In the genomic region with DNA sequence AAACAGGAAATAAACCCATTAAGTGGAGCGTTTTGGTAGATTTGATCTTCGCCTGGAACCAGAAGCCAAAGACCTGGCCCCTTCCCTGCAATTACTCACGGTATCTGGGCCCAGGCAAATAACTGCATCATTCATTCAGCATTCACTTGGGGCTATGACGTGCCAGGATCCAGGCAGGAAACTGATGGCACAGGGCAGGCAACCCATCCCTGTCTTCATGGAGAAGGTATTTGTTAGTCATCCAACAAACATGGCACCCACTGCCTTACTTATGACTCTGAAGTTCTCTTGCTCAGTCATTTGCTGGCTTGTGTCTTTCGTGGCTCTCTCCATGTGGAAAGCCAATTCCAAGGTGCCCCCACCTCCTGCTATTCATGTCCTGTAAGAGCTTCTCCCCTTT, we compare ENCODE assay signal across 19 cellular contexts.
DNase-seq lines count a peak whose midpoint lies in the region; ATAC-seq and TF ChIP-seq lines count a peak whose summit lies in the region.
"Had no signal": no experiment of that assay in that cellular context is flagged by ENCODE, and none has a peak within 500 bp of the region (broad histone marks: within the 10 kb centered on the region; RNA-seq: fewer than 3 reads in every experiment).

No MANE protein-coding gene starts in this region.

- no peaks in the 10 kb centered on the region for H4K20me1 ChIP-seq in H9 (ENCODE audit: control insufficient read depth, insufficient read depth, insufficient read length)
- H4K20me1 ChIP-seq: BLaER1 had no signal

- no peak overlapping the region for H2BK5ac ChIP-seq in H9 (ENCODE audit: insufficient read length, low read length)

- H3K4ac ChIP-seq in H9 (ENCODE audit: low read depth, low read length): no peak overlapping the region

- H3K27me3 Mint-ChIP-seq in mesothelial cell of epicardium (ENCODE audit: low read depth): peaks cover 2% of the 10 kb centered on the region
- peaks cover 24% of the 10 kb centered on the region for H3K27me3 Mint-ChIP-seq in H9 (ENCODE audit: low read depth)

- no peaks in the 10 kb centered on the region for H3K79me2 ChIP-seq in H9 (ENCODE audit: insufficient read depth, low read length)

- H3K36me3 ChIP-seq in KOPT-K1 (ENCODE audit: insufficient read depth, low read length): no peaks in the 10 kb centered on the region
- H3K36me3 ChIP-seq in RWPE2 (ENCODE audit: low read depth): no peaks in the 10 kb centered on the region
- H3K36me3 ChIP-seq: BLaER1 had no signal

- H3K9ac ChIP-seq in H9 (ENCODE audit: extremely low read depth, insufficient read length, low read length): no peak overlapping the region
- H3K9ac ChIP-seq: BLaER1 had no signal

- H2BK20ac ChIP-seq in H9 (ENCODE audit: low read depth, low read length, poor library complexity, severe bottlenecking): no peak overlapping the region

- no peak overlapping the region for H2BK15ac ChIP-seq in H9 (ENCODE audit: low read depth, low read length)

- WGBS in H9 (ENCODE audit: extremely low coverage, insufficient read length, low lambda C conversion rate): no CpG with 5 or more reads among the region's 5 CpGs

- no peaks in the 10 kb centered on the region for H3K79me1 ChIP-seq in H9 (ENCODE audit: insufficient read depth, low read depth, low read length, poor library complexity, severe bottlenecking)

- no peak overlapping the region for H4K5ac ChIP-seq in H9 (ENCODE audit: insufficient read length, low read depth, low read length)

- H4K8ac ChIP-seq in H9 (replicated peaks; ENCODE audit: insufficient read length, low read depth, low read length): no peak overlapping the region

- no peak overlapping the region for H2AFZ ChIP-seq in H9 (ENCODE audit: low read length)

- no peaks in the 10 kb centered on the region for H3K36me3 Mint-ChIP-seq in mesothelial cell of epicardium
- no peaks in the 10 kb centered on the region for H3K36me3 Mint-ChIP-seq in H9 (ENCODE audit: insufficient read depth in 1 of 3, low read depth in 3 of 3)
- H3K36me3 Mint-ChIP-seq: CD8-positive, alpha-beta T cell had no signal

- H3T11ph ChIP-seq in H9 (ENCODE audit: low read length): no peak overlapping the region

- peaks cover 8% of the 10 kb centered on the region for H3K4me1 ChIP-seq in RWPE2 (ENCODE audit: insufficient read depth, poor library complexity, severe bottlenecking)
- peaks cover 3% of the 10 kb centered on the region; the same call in 1 of the 2 replicates for H3K4me1 ChIP-seq in H9 (ENCODE audit: insufficient read depth, low read length)

- no peak overlapping the region for H4K91ac ChIP-seq in H9 (ENCODE audit: insufficient read length, low read depth, low read length)

- peak overlapping the region; percentile 14 for H3K27ac ChIP-seq in KOPT-K1 (ENCODE audit: low read depth, low read length, poor library complexity, severe bottlenecking)
- no peak overlapping the region for H3K27ac ChIP-seq in RWPE2 (ENCODE audit: poor library complexity, severe bottlenecking)
- H3K27ac ChIP-seq in H9 (ENCODE audit: insufficient read length, low read depth, low read length): no peak overlapping the region
- H3K27ac ChIP-seq: A549, BLaER1 had no signal

- H3K18ac ChIP-seq in H9 (ENCODE audit: insufficient read length, low read depth, low read length): no peak overlapping the region

- H2BK12ac ChIP-seq in H9 (ENCODE audit: insufficient read length, low read depth, low read length): no peak overlapping the region

- H2AK5ac ChIP-seq in H9 (ENCODE audit: insufficient read length, low read length): no peak overlapping the region

- DNase-seq in EH (ENCODE audit: low read depth): peak; percentile 32
- peak; percentile 49 for DNase-seq in RWPE2 (ENCODE audit: low spot score)
- DNase-seq in mesothelial cell of epicardium (ENCODE audit: low spot score in 2 of 2, unreplicated experiment in 2 of 2): no peak
- no peak for DNase-seq in activated CD8-positive, alpha-beta memory T cell treated with anti-CD3 and anti-CD28 coated beads, Interleukin-2, amount 50 U/mL, for 48 hours
- no peak for DNase-seq in H9
- DNase-seq: Calu3; CD8-positive, alpha-beta T cell; HCEC 1CT; KG1; NCI-H1048; NCI-H1436; NCI-H1930; NCI-H226; NCI-H524 treated with DMSO at 0.1 percent for 48 hours; Right ventricle myocardium superior had no signal

- H3K9me3 Mint-ChIP-seq in mesothelial cell of epicardium (no peaks in the 10 kb centered on the region), H9 (no peaks in the 10 kb centered on the region)
- H3K9me3 Mint-ChIP-seq: CD8-positive, alpha-beta T cell had no signal

- no peak overlapping the region for H3K4me3 ChIP-seq in RWPE2 (ENCODE audit: severe bottlenecking)
- H3K4me3 ChIP-seq: A549, BLaER1 had no signal

- H3K23me2 ChIP-seq in H9 (ENCODE audit: insufficient read length, low read depth, low read length, poor library complexity, severe bottlenecking): no peaks in the 10 kb centered on the region

- H3K4me2 ChIP-seq in H9 (ENCODE audit: insufficient read depth, insufficient read length, low read length): no peak overlapping the region
- H3K4me2 ChIP-seq: A549, BLaER1 had no signal

- no peaks in the 10 kb centered on the region for H3K27me3 ChIP-seq in RWPE2 (ENCODE audit: insufficient read depth, poor library complexity, severe bottlenecking)
- H3K27me3 ChIP-seq in H9 (ENCODE audit: insufficient read depth, low read length): no peaks in the 10 kb centered on the region

- H2BK120ac ChIP-seq in H9 (ENCODE audit: low read depth, low read length, poor library complexity, severe bottlenecking): no peak overlapping the region

- no peak overlapping the region for H3K23ac ChIP-seq in H9 (ENCODE audit: insufficient read length, low read depth, low read length)

- no peak overlapping the region for H3K4me3 Mint-ChIP-seq in mesothelial cell of epicardium
- H3K4me3 Mint-ChIP-seq in H9: no peak overlapping the region
- H3K4me3 Mint-ChIP-seq: CD8-positive, alpha-beta T cell had no signal

- H3K27ac Mint-ChIP-seq in mesothelial cell of epicardium (peak overlapping the region; percentile 81), H9 (no peak overlapping the region)
- H3K27ac Mint-ChIP-seq: CD8-positive, alpha-beta T cell had no signal

- no peak overlapping the region for H3K56ac ChIP-seq in H9 (ENCODE audit: insufficient read length, low read depth, low read length)

- no peak overlapping the region for H3K14ac ChIP-seq in H9 (ENCODE audit: insufficient read depth, low read length)

- ATAC-seq in RWPE2 (ENCODE audit: low read depth) (no peak), GM21619 (IDR thresholded peaks at IDR 0.05; ENCODE audit: unreplicated experiment) (no peak)
- ATAC-seq: A549; CD8-positive, alpha-beta T cell had no signal

- TF ChIP-seq CTCF in RWPE2 (IDR thresholded peaks at IDR 0.05; ENCODE audit: poor library complexity, severe bottlenecking): no peak
- no peak for TF ChIP-seq CTCF in mesothelial cell of epicardium (IDR thresholded peaks at IDR 0.05; ENCODE audit: unreplicated experiment)
- TF ChIP-seq CTCF in H9 (conservative IDR thresholded peaks at IDR 0.05): no peak

- H3K9me3 ChIP-seq in KOPT-K1 (ENCODE audit: insufficient read depth, low read length, poor library complexity, severe bottlenecking): peaks cover 11% of the 10 kb centered on the region
- no peaks in the 10 kb centered on the region for H3K9me3 ChIP-seq in RWPE2 (ENCODE audit: severe bottlenecking)
- no peaks in the 10 kb centered on the region for H3K9me3 ChIP-seq in H9 (ENCODE audit: control insufficient read depth, low read depth, low read length)

- H3K4me1 Mint-ChIP-seq in mesothelial cell of epicardium: peaks cover 43% of the 10 kb centered on the region
- peaks cover 28 to 40% of the 10 kb centered on the region in 2 experiments for H3K4me1 Mint-ChIP-seq in H9

Comparison
In these comparisons a context has a peak if more than half of its experiments do, and no peak if none do; other contexts are left out.
1. DNase-seq: peak in EH (single experiment) and RWPE2 (single experiment); none in mesothelial cell of epicardium (0 of 2), activated CD8-positive, alpha-beta memory T cell treated with anti-CD3 and anti-CD28 coated beads, Interleukin-2, amount 50 U/mL, for 48 hours (single experiment) and H9 (single experiment).